27 cellular contexts compared by ENCODE assay signal in genomic region chr3:65703820-65704219, GRCh38.
"Had no signal": no experiment of that assay in that cellular context is flagged by ENCODE, and none has a peak within 500 bp of the region (broad histone marks: within the 10 kb centered on the region; RNA-seq: fewer than 3 reads in every experiment).

No MANE protein-coding gene starts in this region.

- H3K9me3 ChIP-seq: colonic mucosa, gastrocnemius medialis, lower lobe of right lung, mucosa of descending colon had no signal

- H3K36me3 ChIP-seq: colonic mucosa, gastrocnemius medialis, heart right ventricle, lower lobe of right lung had no signal

- FAIRE-seq: endometrium, islet of Langerhans, kidney had no signal

- H3K27me3 Mint-ChIP-seq: dendritic cell treated with granulocyte-macrophage colony-stimulating factor and Interleukin-4, amounts not matched to agents 40 ng/mL and 50 ng/mL, for 4 days; effector memory CD8-positive, alpha-beta T cell; naive B cell had no signal

- H3K36me3 Mint-ChIP-seq: naive B cell had no signal

- DNase-seq: colonic mucosa; cortex of kidney; effector CD8-positive, alpha-beta T cell; effector memory CD8-positive, alpha-beta T cell; endodermal cell; erythroblast; foreskin melanocyte; gastrocnemius medialis; glutamatergic neuron; head of caudate nucleus; heart right ventricle; hippocampal formation; kidney; kidney glomerular epithelial cell; left colon; left ventricle myocardium superior; lower lobe of right lung; mesenchymal stem cell; mucosa of descending colon; naive B cell had no signal

- H3K4me1 Mint-ChIP-seq: naive B cell had no signal

- H3K4me3 ChIP-seq: colonic mucosa, gastrocnemius medialis, heart right ventricle, lower lobe of right lung, mucosa of descending colon had no signal

- H3K27ac Mint-ChIP-seq: dendritic cell treated with granulocyte-macrophage colony-stimulating factor and Interleukin-4, amounts not matched to agents 40 ng/mL and 50 ng/mL, for 4 days; effector memory CD8-positive, alpha-beta T cell; endodermal cell; mesothelial cell of epicardium; naive B cell had no signal

- H3K9me3 Mint-ChIP-seq: dendritic cell treated with granulocyte-macrophage colony-stimulating factor and Interleukin-4, amounts not matched to agents 40 ng/mL and 50 ng/mL, for 4 days; mesothelial cell of epicardium had no signal

- ATAC-seq: effector memory CD8-positive, alpha-beta T cell; esophagus mucosa; gastrocnemius medialis; heart right ventricle; left colon; left lobe of liver; left ventricle myocardium superior; mucosa of descending colon had no signal

- H3K27me3 ChIP-seq: colonic mucosa, gastrocnemius medialis, heart right ventricle had no signal

- H3K27ac ChIP-seq: colonic mucosa, epithelial cell of prostate, gastrocnemius medialis, heart right ventricle, lower lobe of right lung had no signal

- H3K4me3 Mint-ChIP-seq: dendritic cell treated with granulocyte-macrophage colony-stimulating factor and Interleukin-4, amounts not matched to agents 40 ng/mL and 50 ng/mL, for 4 days; effector memory CD8-positive, alpha-beta T cell; endodermal cell; mesothelial cell of epicardium; naive B cell had no signal

- H3K4me1 ChIP-seq: colonic mucosa, gastrocnemius medialis, lower lobe of right lung had no signal
